ENCODE assay signal across 13 cellular contexts in the genomic region with DNA sequence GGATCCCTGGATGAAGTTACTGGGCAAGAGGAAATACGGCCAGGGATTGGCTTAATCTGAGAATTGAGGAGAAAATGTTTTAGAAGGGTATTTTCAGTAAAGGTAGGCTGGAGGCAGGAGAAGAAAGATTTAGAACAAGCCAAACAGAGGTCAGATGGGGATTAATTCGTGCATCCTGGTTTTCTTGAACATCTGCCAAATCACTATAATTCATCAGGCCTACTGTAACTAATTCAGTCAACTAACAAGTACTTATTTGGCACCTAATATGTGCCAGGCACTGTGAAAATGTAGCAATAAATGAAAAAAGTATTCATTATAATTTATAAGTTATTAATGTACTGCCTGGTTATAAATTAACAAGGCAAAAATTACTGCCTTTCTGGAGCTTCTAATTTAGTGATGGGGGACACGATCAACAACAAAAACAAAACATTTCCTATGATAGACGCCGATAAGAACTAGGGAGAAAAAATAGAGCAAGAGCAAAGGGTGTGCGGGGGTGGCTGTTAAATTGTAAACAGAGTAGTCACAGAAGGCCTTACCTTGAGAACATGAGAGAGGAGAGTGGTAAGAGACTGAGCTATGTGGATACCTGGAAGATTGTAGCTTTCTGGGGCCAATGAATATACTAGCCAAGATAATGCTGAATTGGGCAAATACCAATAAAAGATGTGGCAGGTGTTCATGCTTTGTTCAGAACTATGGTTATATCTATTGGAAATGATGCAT. TPM values are rescaled to one million over a fixed set of nuclear protein-coding genes. Genes with fewer than 3 reads are reported as not detected.
DNase-seq lines count a peak whose midpoint lies in the region; ATAC-seq, FAIRE-seq and TF ChIP-seq lines count a peak whose summit lies in the region.
"Had no signal": no experiment of that assay in that cellular context is flagged by ENCODE, and none has a peak within 500 bp of the region (broad histone marks: within the 10 kb centered on the region; RNA-seq: fewer than 3 reads in every experiment).

No MANE protein-coding gene starts in this region.

- peaks cover 39 to 76% (median 52%) of the 10 kb centered on the region in 4 donors for H3K4me1 Mint-ChIP-seq in CD4-positive, CD25-positive, alpha-beta regulatory T cell
- peaks cover 22% of the 10 kb centered on the region for H3K4me1 Mint-ChIP-seq in activated naive CD8-positive, alpha-beta T cell treated with anti-CD3 and anti-CD28 coated beads, Interleukin-2, amount 10 ng/mL, durations not matched to agents 7 days and 5 days

- H3K4me3 ChIP-seq in CD4-positive, CD25-positive, alpha-beta regulatory T cell (ENCODE audit: low read depth, low read length), result peak overlapping the region; percentile 75
- H3K4me3 ChIP-seq in mesodermal cell (ENCODE audit: extremely low read depth, insufficient read depth, low read length, poor library complexity, severe bottlenecking) (no peak overlapping the region), H7 (ENCODE audit: insufficient read depth, low read depth, low read length) (no peak overlapping the region)

- FAIRE-seq in GM12891 (lab: Jason Lieb, UNC), result peak; percentile 23
- FAIRE-seq: TTC549 had no signal

- peaks cover 0 to 5% (median 0%) of the 10 kb centered on the region in 7 donors for H3K9me3 Mint-ChIP-seq in CD4-positive, CD25-positive, alpha-beta regulatory T cell
- H3K9me3 Mint-ChIP-seq in activated naive CD8-positive, alpha-beta T cell treated with anti-CD3 and anti-CD28 coated beads, Interleukin-2, amount 10 ng/mL, durations not matched to agents 7 days and 5 days, result no peaks in the 10 kb centered on the region

- peaks cover 7% of the 10 kb centered on the region for H3K36me3 ChIP-seq in CD4-positive, CD25-positive, alpha-beta regulatory T cell (ENCODE audit: control insufficient read depth, insufficient read depth, low read length)
- H3K36me3 ChIP-seq in mesodermal cell (ENCODE audit: control insufficient read depth, insufficient read depth, low read length) (peaks cover 4% of the 10 kb centered on the region), H7 (replicated peaks; ENCODE audit: control insufficient read depth, insufficient read depth, low read length) (no peaks in the 10 kb centered on the region)

- no peak for TF ChIP-seq POLR2A in GM12891 (IDR thresholded peaks at IDR 0.05; ENCODE audit: low read depth, low read length)

- H3K4me3 Mint-ChIP-seq in CD4-positive, CD25-positive, alpha-beta regulatory T cell, result peak overlapping the region; percentile 47 to 92 (median 82)
- H3K4me3 Mint-ChIP-seq in activated naive CD8-positive, alpha-beta T cell treated with anti-CD3 and anti-CD28 coated beads, Interleukin-2, amount 10 ng/mL, durations not matched to agents 7 days and 5 days, result peak overlapping the region; percentile 40

- ATAC-seq in CD4-positive, CD25-positive, alpha-beta regulatory T cell (ENCODE audit: low read depth in 2 of 2), result peak; percentile 25 to 38
- no peak for ATAC-seq in activated naive CD8-positive, alpha-beta T cell treated with anti-CD3 and anti-CD28 coated beads, Interleukin-2, amount 10 ng/mL, durations not matched to agents 7 days and 5 days (ENCODE audit: low read depth)
- ATAC-seq in HG03432 (IDR thresholded peaks at IDR 0.05; ENCODE audit: unreplicated experiment) (no peak), GM19463 (IDR thresholded peaks at IDR 0.05; ENCODE audit: unreplicated experiment) (no peak)
- ATAC-seq: Panc1, sciatic nerve had no signal

- 90 to 100% methylated on average over 2 to 5 of the region's 6 CpGs for WGBS in mesodermal cell (ENCODE audit: insufficient coverage in 2 of 2), 2 experiments

- peak overlapping the region; percentile 79 for H3K27ac ChIP-seq in CD4-positive, CD25-positive, alpha-beta regulatory T cell (ENCODE audit: insufficient read depth, low read length, poor library complexity, severe bottlenecking)
- H3K27ac ChIP-seq in mesodermal cell (ENCODE audit: low read depth, low read length, severe bottlenecking), result peak overlapping the region; percentile 29

- H3K27ac Mint-ChIP-seq in CD4-positive, CD25-positive, alpha-beta regulatory T cell, result peak overlapping the region; percentile 93 to 100 (median 97)
- peak overlapping the region; percentile 82 for H3K27ac Mint-ChIP-seq in activated naive CD8-positive, alpha-beta T cell treated with anti-CD3 and anti-CD28 coated beads, Interleukin-2, amount 10 ng/mL, durations not matched to agents 7 days and 5 days

- no peaks in the 10 kb centered on the region for H3K27me3 ChIP-seq in CD4-positive, CD25-positive, alpha-beta regulatory T cell (ENCODE audit: control insufficient read depth, insufficient read depth, low read length)
- H3K27me3 ChIP-seq in H7 (ENCODE audit: control insufficient read depth, insufficient read depth, low read length), result no peaks in the 10 kb centered on the region

- POLR2A ChIA-PET in activated naive CD8-positive, alpha-beta T cell treated with anti-CD3 and anti-CD28 coated beads, Interleukin-2, amount 10 ng/mL, durations not matched to agents 7 days and 5 days (lab: Charles Lee), result interaction anchor here (0.8 kb wide), 1 partner anchor 10 kb away, joined by 3 read pairs; no protein-coding TSS in a partner anchor

- H3K27me3 Mint-ChIP-seq in CD4-positive, CD25-positive, alpha-beta regulatory T cell, result no peaks in the 10 kb centered on the region
- no peaks in the 10 kb centered on the region for H3K27me3 Mint-ChIP-seq in activated naive CD8-positive, alpha-beta T cell treated with anti-CD3 and anti-CD28 coated beads, Interleukin-2, amount 10 ng/mL, durations not matched to agents 7 days and 5 days

- no peaks in the 10 kb centered on the region for H3K9me3 ChIP-seq in CD4-positive, CD25-positive, alpha-beta regulatory T cell (ENCODE audit: control insufficient read depth in 2 of 2, low read length in 2 of 2)
- no peaks in the 10 kb centered on the region for H3K9me3 ChIP-seq in mesodermal cell (ENCODE audit: control insufficient read depth, low read length)

- DNase-seq in CD4-positive, CD25-positive, alpha-beta regulatory T cell, result peak in 1 of 3 donors; percentile 52
- no peak for DNase-seq in GM12891 (ENCODE audit: insufficient read length, low spot score)
- DNase-seq in activated naive CD8-positive, alpha-beta T cell treated with anti-CD3 and anti-CD28 coated beads, Interleukin-2, amount 10 ng/mL, durations not matched to agents 7 days and 5 days, result no peak
- no peak for DNase-seq in H7
- DNase-seq in stimulated activated naive CD4-positive, alpha-beta T cell treated with Interleukin-2 at 50 U/mL for 16 hours (lab: John Stamatoyannopoulos, UW), result no peak
- DNase-seq: cerebellar nuclear complex, NCI-H2227 treated with DMSO at 0.1 percent for 48 hours had no signal

- peaks cover 20% of the 10 kb centered on the region for H3K36me3 Mint-ChIP-seq in CD4-positive, CD25-positive, alpha-beta regulatory T cell
- peaks cover 12% of the 10 kb centered on the region for H3K36me3 Mint-ChIP-seq in activated naive CD8-positive, alpha-beta T cell treated with anti-CD3 and anti-CD28 coated beads, Interleukin-2, amount 10 ng/mL, durations not matched to agents 7 days and 5 days

- peaks cover 61% of the 10 kb centered on the region for H3K4me1 ChIP-seq in CD4-positive, CD25-positive, alpha-beta regulatory T cell (ENCODE audit: control insufficient read depth, insufficient read depth, low read length, poor library complexity, severe bottlenecking)
- peaks cover 12% of the 10 kb centered on the region for H3K4me1 ChIP-seq in mesodermal cell (ENCODE audit: control insufficient read depth, insufficient read depth, low read length, poor library complexity, severe bottlenecking)

TF ChIP-seq in GM12891, 5 proteins besides CTCF, POLR2A, EP300 and RAD21:
- no peak for TF ChIP-seq TAF1 (IDR thresholded peaks at IDR 0.05; ENCODE audit: low read depth, low read length)
- no peak for TF ChIP-seq PAX5 (IDR thresholded peaks at IDR 0.05; ENCODE audit: insufficient read depth, low read length, severe bottlenecking)

RNA-seq across cellular contexts. Expression of a gene that starts 34.1 kb away (rescaled TPM):
- total RNA-seq in CD4-positive, CD25-positive, alpha-beta regulatory T cell, result 108 TPM
- 10 to 100 TPM; 29.4 to 40.7 (median 30.2) TPM for polyA plus RNA-seq in CD4-positive, CD25-positive, alpha-beta regulatory T cell
- polyA plus RNA-seq in GM12891 (2012; ENCODE audit: low read depth, missing spikeins), result 22.6 TPM
- total RNA-seq in activated naive CD8-positive, alpha-beta T cell treated with anti-CD3 and anti-CD28 coated beads, Interleukin-2, amount 10 ng/mL, durations not matched to agents 7 days and 5 days, result 10 to 100 TPM; 32.2 to 38.1 TPM
- 24.0 TPM for polyA plus RNA-seq in mesodermal cell (2013, experiment 1 of 2)
- 17.9 TPM for polyA plus RNA-seq in mesodermal cell (2013, experiment 2 of 2)
- 13.6 and 17.2 TPM in 2 replicates for total RNA-seq in H7 (2014; rRNA removed; shearing (Covaris generic))

Comparison
In these comparisons a context has a peak if more than half of its experiments do, and no peak if none do; other contexts are left out.
1. ATAC-seq: peak in CD4-positive, CD25-positive, alpha-beta regulatory T cell (2 of 2); none in activated naive CD8-positive, alpha-beta T cell treated with anti-CD3 and anti-CD28 coated beads, Interleukin-2, amount 10 ng/mL, durations not matched to agents 7 days and 5 days (single experiment), HG03432 (single experiment) and GM19463 (single experiment).